13 cellular contexts compared by ENCODE assay signal in genomic region chr19:8333771-8334457, GRCh38. TPM values are rescaled to one million over a fixed set of nuclear protein-coding genes. Genes with fewer than 3 reads are reported as not detected.
DNase-seq lines count a peak whose midpoint lies in the region; ATAC-seq and TF ChIP-seq lines count a peak whose summit lies in the region.
"Had no signal": no experiment of that assay in that cellular context is flagged by ENCODE, and none has a peak within 500 bp of the region (broad histone marks: within the 10 kb centered on the region; RNA-seq: fewer than 3 reads in every experiment).

No MANE protein-coding gene starts in this region.

- H3K27ac Mint-ChIP-seq in nephron progenitor cell, result no peak overlapping the region

- H3K4me3 Mint-ChIP-seq in nephron progenitor cell, result peak overlapping the region; percentile 34

- H3K27me3 Mint-ChIP-seq in nephron progenitor cell (ENCODE audit: low read depth, poor library complexity), result peaks cover 89% of the 10 kb centered on the region

- H3K9me3 Mint-ChIP-seq in nephron progenitor cell, result no peaks in the 10 kb centered on the region

- in situ Hi-C loops in G401 (cut with HindIII; ENCODE audit: low sequenced_read_pairs), result no loop called here

- ATAC-seq in GM18870 (IDR thresholded peaks at IDR 0.05; ENCODE audit: unreplicated experiment) (no peak), GM19328 (IDR thresholded peaks at IDR 0.05; ENCODE audit: unreplicated experiment) (no peak)

- no peak for TF ChIP-seq CTCF in nephron progenitor cell (IDR thresholded peaks at IDR 0.05)

- H3K4me1 Mint-ChIP-seq in nephron progenitor cell, result peaks cover 12% of the 10 kb centered on the region

- no peaks in the 10 kb centered on the region for H3K36me3 Mint-ChIP-seq in nephron progenitor cell (ENCODE audit: low read depth)

- DNase-seq in NCI-H2196 (lab: John Stamatoyannopoulos, UW; ENCODE audit: unreplicated experiment) (peak; percentile 30), NCI-H2196 treated with DMSO at 0.1 percent for 48 hours (lab: John Stamatoyannopoulos, UW; ENCODE audit: unreplicated experiment) (no peak), HuH-7.5 (ENCODE audit: low spot score) (peak; percentile 25), ecto neural progenitor cell (ENCODE audit: low spot score) (peak; percentile 59), nephron progenitor cell (no peak), G401 (ENCODE audit: low spot score) (no peak)
- DNase-seq: activated gamma-delta T cell treated with Interleukin-2 at 50 U/mL for 16 hours; cortex of kidney; NCI-H1092 treated with DMSO at 0.1 percent for 48 hours; stimulated activated CD4-positive, alpha-beta T cell treated with anti-CD3 and anti-CD28 coated beads, Interleukin-2, amount 100 ng/mL, for 24 hours; substantia nigra had no signal

RNA-seq across cellular contexts. Expression of gene KANK3, which starts 9.1 kb away (rescaled TPM):
- total RNA-seq in G401 (2014; rRNA removed; shearing (Covaris generic)), result 0.81 and 1.2 TPM in 2 replicates

RNA-seq across cellular contexts. Expression of gene RPS28, which starts 12.6 kb away (rescaled TPM):
- 791 and 831 TPM in 2 replicates for total RNA-seq in G401 (2014; rRNA removed; shearing (Covaris generic))

RNA-seq across cellular contexts. Expression of gene NDUFA7, which starts 12.7 kb away (rescaled TPM):
- 39.8 and 59.0 TPM in 2 replicates for total RNA-seq in G401 (2014; rRNA removed; shearing (Covaris generic))

RNA-seq across cellular contexts. Expression of gene CD320, which starts 25.8 kb away (rescaled TPM):
- 141 and 173 TPM in 2 replicates for total RNA-seq in G401 (2014; rRNA removed; shearing (Covaris generic))

RNA-seq across cellular contexts. Expression of gene ANGPTL4, which starts 30.0 kb away (rescaled TPM):
- 2.2 and 8.4 TPM in 2 replicates for total RNA-seq in G401 (2014; rRNA removed; shearing (Covaris generic))

Comparison
In these comparisons a context has a peak if more than half of its experiments do, and no peak if none do; other contexts are left out.
1. DNase-seq: peak in NCI-H2196 (single experiment), HuH-7.5 (single experiment) and ecto neural progenitor cell (single experiment); none in NCI-H2196 treated with DMSO at 0.1 percent for 48 hours (single experiment), nephron progenitor cell (single experiment) and G401 (single experiment).